ENCODE assay signal across 8 cellular contexts in genomic region chr18:23585897-23586248, GRCh38. TPM values are rescaled to one million over a fixed set of nuclear protein-coding genes. Genes with fewer than 3 reads are reported as not detected.
DNase-seq lines count a peak whose midpoint lies in the region; ATAC-seq, FAIRE-seq and TF ChIP-seq lines count a peak whose summit lies in the region.

No MANE protein-coding gene starts in this region.

- H3K9ac ChIP-seq in ES-I3 (ENCODE audit: low read depth, low read length) (peak overlapping the region; percentile 95), mucosa of stomach (ENCODE audit: low read length) (peak overlapping the region; percentile 98)

- H3K36me3 Mint-ChIP-seq in MCF 10A (ENCODE audit: insufficient read depth, unreplicated experiment) = peaks cover 26% of the 10 kb centered on the region

- H3K27me3 ChIP-seq in mucosa of stomach (ENCODE audit: control insufficient read depth, insufficient read depth, low read length) = no peaks in the 10 kb centered on the region

- no peaks in the 10 kb centered on the region for H3K9me3 ChIP-seq in ES-I3 (ENCODE audit: control insufficient read depth, insufficient read depth, low read length)
- no peaks in the 10 kb centered on the region for H3K9me3 ChIP-seq in mucosa of stomach (ENCODE audit: control insufficient read depth, low read length)

- no peak for TF ChIP-seq POLR2A in GM12891 (IDR thresholded peaks at IDR 0.05; ENCODE audit: low read depth, low read length)

- peak; percentile 23 for ATAC-seq in HG03378 (IDR thresholded peaks at IDR 0.05; ENCODE audit: unreplicated experiment)
- no peak for ATAC-seq in activated CD4-positive, CD25-positive, alpha-beta regulatory T cell treated with anti-CD3 and anti-CD28 coated beads, Interleukin-2, amount 50 U/mL, for 24 hours

- CTCF ChIA-PET in MCF 10A (lab: Yijun Ruan, JAX) = interaction anchor here (0.6 to 2.5 kb wide), 8 partner anchors 19 to 784 kb away, joined by 3 to 8 read pairs (median 3); no protein-coding TSS in a partner anchor

- DNase-seq in MCF 10A (ENCODE audit: unreplicated experiment) (no peak), NCI-H526 treated with DMSO at 0.1 percent for 48 hours (lab: John Stamatoyannopoulos, UW) (no peak), GM12891 (ENCODE audit: insufficient read length, low spot score) (no peak)
- no peak for DNase-seq in effector CD8-positive, alpha-beta T cell (lab: John Stamatoyannopoulos, UW)

- intact Hi-C loops in MCF 10A (cut with micrococcal nuclease) = loop anchor here (1.0 to 10.0 kb wide), 4 partner anchors 39 to 451 kb away; partner anchors contain the start of gene CABLES1

- BruUV-seq in MCF 10A (replicated peaks; lab: Mats Ljungman, UMichigan) = no TSS peak

- H3K27me3 Mint-ChIP-seq in MCF 10A (ENCODE audit: insufficient read depth, unreplicated experiment) = no peaks in the 10 kb centered on the region

- H3K36me3 ChIP-seq in ES-I3 (ENCODE audit: insufficient read depth, low read length) (no peaks in the 10 kb centered on the region; the same call in 1 of the 2 replicates), mucosa of stomach (ENCODE audit: control insufficient read depth, insufficient read depth, low read length) (no peaks in the 10 kb centered on the region)

- no peaks in the 10 kb centered on the region for H3K9me3 Mint-ChIP-seq in MCF 10A (ENCODE audit: unreplicated experiment)

- no peak for FAIRE-seq in GM12891 (lab: Jason Lieb, UNC)

- peaks cover 13% of the 10 kb centered on the region for H3K4me1 Mint-ChIP-seq in MCF 10A (ENCODE audit: insufficient read depth, unreplicated experiment)

- peaks cover 5% of the 10 kb centered on the region for H3K4me1 ChIP-seq in ES-I3 (ENCODE audit: insufficient read depth, low read length)
- H3K4me1 ChIP-seq in mucosa of stomach (ENCODE audit: control insufficient read depth, insufficient read depth, low read length) = peaks cover 18% of the 10 kb centered on the region

- no peak for TF ChIP-seq CTCF in MCF 10A (IDR thresholded peaks at IDR 0.05; ENCODE audit: unreplicated experiment)

- peak overlapping the region; percentile 84 for H3K4me3 Mint-ChIP-seq in MCF 10A (ENCODE audit: unreplicated experiment)

- POLR2A ChIA-PET in MCF 10A (lab: Yijun Ruan, JAX) = interaction anchor here (0.6 to 3.9 kb wide), 27 partner anchors 10 to 1597 kb away, joined by 3 to 35 read pairs (median 4); partner anchors contain the start of genes LAMA3, RIOK3 and RMC1

- H3K4me3 ChIP-seq in mucosa of stomach (ENCODE audit: low read length) = peak overlapping the region; percentile 49

- peak overlapping the region; percentile 98 for H3K27ac Mint-ChIP-seq in MCF 10A (ENCODE audit: low read depth, unreplicated experiment)

TF ChIP-seq in GM12891, 5 proteins besides CTCF, POLR2A, EP300 and RAD21:
- no peak for TF ChIP-seq POU2F2 (IDR thresholded peaks at IDR 0.05; ENCODE audit: low read depth, low read length)
- no peak for TF ChIP-seq SPI1 (IDR thresholded peaks at IDR 0.05; ENCODE audit: low read depth, low read length)
- no peak for TF ChIP-seq PAX5 (IDR thresholded peaks at IDR 0.05; ENCODE audit: insufficient read depth, low read length, severe bottlenecking)

RNA-seq across cellular contexts. Expression of gene NPC1, which starts 0.4 kb away (rescaled TPM):
- total RNA-seq in MCF 10A (2022) = 60.4 and 78.8 TPM in 2 replicates
- 8.0 TPM for polyA plus RNA-seq in GM12891 (2012; ENCODE audit: low read depth, missing spikeins)
